In genomic region chr12:124324803-124325705, GRCh38 we compare ENCODE assay signal across 20 cellular contexts. TPM values are rescaled to one million over a fixed set of nuclear protein-coding genes. Genes with fewer than 3 reads are reported as not detected.
DNase-seq lines count a peak whose midpoint lies in the region; ATAC-seq, FAIRE-seq and TF ChIP-seq lines count a peak whose summit lies in the region.
"Had no signal": no experiment of that assay in that cellular context is flagged by ENCODE, and none has a peak within 500 bp of the region (broad histone marks: within the 10 kb centered on the region; RNA-seq: fewer than 3 reads in every experiment).

No MANE protein-coding gene starts in this region.

- no peak overlapping the region for H3K14ac ChIP-seq in neuronal stem cell (ENCODE audit: low read length)

- RAD21 ChIA-PET in HCT116 (lab: Charles Lee; ENCODE audit: low non-redundant PET in 1 of 2, low total read pairs in 2 of 2, uncharacterized antibody in 2 of 2, unreplicated experiment in 2 of 2) = no interaction called here

- no CpG with 5 or more reads among the region's 57 CpGs for WGBS in neuronal stem cell (ENCODE audit: extremely low coverage in 2 of 2, insufficient read length in 2 of 2, insufficient replicate concordance in 1 of 2), 2 donors

- no peaks in the 10 kb centered on the region for H3K9me2 ChIP-seq in HCT116 (ENCODE audit: insufficient read depth)

- CTCF ChIA-PET in Calu3 (lab: Charles Lee) = no interaction called here
- CTCF ChIA-PET in HCT116 (lab: Charles Lee) = no interaction called here

- H2BK12ac ChIP-seq in neuronal stem cell (ENCODE audit: low read length) = no peak overlapping the region

- H3K27ac Mint-ChIP-seq in Calu3 (ENCODE audit: unreplicated experiment) (peak overlapping the region; percentile 4), astrocyte (ENCODE audit: unreplicated experiment) (peak overlapping the region; percentile 31)
- H3K27ac Mint-ChIP-seq: CD4-positive, alpha-beta T cell had no signal

- H3K36me3 Mint-ChIP-seq in Calu3 (ENCODE audit: insufficient read depth, unreplicated experiment) (peaks cover 55% of the 10 kb centered on the region), astrocyte (ENCODE audit: low read depth, unreplicated experiment) (peaks cover 39% of the 10 kb centered on the region)

- no peak overlapping the region for H3K4ac ChIP-seq in neuronal stem cell (ENCODE audit: low read length)

- H2BK15ac ChIP-seq in neuronal stem cell (ENCODE audit: low read length) = no peak overlapping the region

- H3K79me1 ChIP-seq in neuronal stem cell (ENCODE audit: low read depth, low read length) = peaks cover 1% of the 10 kb centered on the region

- H2AFZ ChIP-seq in HCT116 (ENCODE audit: low read depth, low read length, poor library complexity, severe bottlenecking) (no peak overlapping the region), astrocyte (ENCODE audit: low read depth, low read length) (no peak overlapping the region), neuronal stem cell (ENCODE audit: low read length) (no peak overlapping the region)
- H2AFZ ChIP-seq: PC-9 had no signal

- TF ChIP-seq CTCF in Calu3 (IDR thresholded peaks at IDR 0.05; ENCODE audit: unreplicated experiment) (no peak), HCT116 (IDR thresholded peaks at IDR 0.05 in 2 of 3, conservative IDR thresholded peaks at IDR 0.05 in 1 of 3; ENCODE audit: borderline replicate concordance in 1 of 3, insufficient read depth in 1 of 3, low read depth in 2 of 3, low read length in 2 of 3) (no peak), astrocyte (IDR thresholded peaks at IDR 0.05; ENCODE audit: insufficient read depth, low read depth, low read length) (no peak)

- no peak overlapping the region for H3K9ac ChIP-seq in HCT116 (ENCODE audit: low read length)
- no peak overlapping the region for H3K9ac ChIP-seq in astrocyte (ENCODE audit: low read length)
- H3K9ac ChIP-seq in neuronal stem cell (ENCODE audit: low read depth, low read length, poor library complexity) = no peak overlapping the region

- no peak overlapping the region for H3K18ac ChIP-seq in neuronal stem cell (ENCODE audit: low read length)

- H4K20me1 ChIP-seq in HCT116 (ENCODE audit: insufficient read depth) (no peaks in the 10 kb centered on the region), astrocyte (ENCODE audit: insufficient read depth, low read length) (peaks cover 72% of the 10 kb centered on the region)

- H3K9me3 ChIP-seq in HCT116 (ENCODE audit: control insufficient read depth in 1 of 2, insufficient read depth in 1 of 2, low read depth in 1 of 2, low read length in 2 of 2) (peaks cover 0 to 7% of the 10 kb centered on the region in 2 experiments; a peak in 1 of 4 replicates), astrocyte (ENCODE audit: insufficient read depth, low read depth, low read length) (peaks cover 13% of the 10 kb centered on the region), neuronal stem cell (replicated peaks in 1 of 2; ENCODE audit: control insufficient read depth in 2 of 2, insufficient read depth in 1 of 2, low read depth in 1 of 2, low read length in 2 of 2) (peaks cover 17 to 27% of the 10 kb centered on the region in 2 donors)

- no peak overlapping the region for H2BK120ac ChIP-seq in neuronal stem cell (ENCODE audit: low read depth, low read length)

- no peak overlapping the region for H3K4me2 ChIP-seq in HCT116 (ENCODE audit: low read length)
- no peak overlapping the region for H3K4me2 ChIP-seq in astrocyte (ENCODE audit: low read length)
- no peak overlapping the region for H3K4me2 ChIP-seq in neuronal stem cell (ENCODE audit: insufficient read depth, low read length, poor library complexity, severe bottlenecking)
- H3K4me2 ChIP-seq: PC-9 had no signal

- H3K36me3 ChIP-seq in HCT116 (ENCODE audit: control insufficient read depth in 1 of 2, insufficient read depth in 2 of 2, low read length in 2 of 2) = peaks cover 0 to 16% of the 10 kb centered on the region in 2 experiments; a peak in 3 of 4 replicates
- H3K36me3 ChIP-seq in astrocyte (ENCODE audit: insufficient read depth, low read length) = peaks cover 39% of the 10 kb centered on the region
- H3K36me3 ChIP-seq in neuronal stem cell (replicated peaks in 1 of 2; ENCODE audit: control insufficient read depth in 2 of 2, insufficient read depth in 2 of 2, low read length in 2 of 2) = peaks cover 14 to 34% of the 10 kb centered on the region in 2 donors

- H3K79me2 ChIP-seq in HCT116 (ENCODE audit: insufficient read depth, low read length) (no peaks in the 10 kb centered on the region), astrocyte (ENCODE audit: insufficient read depth, low read length) (no peaks in the 10 kb centered on the region)

- H3K4me1 ChIP-seq in HCT116 (ENCODE audit: control insufficient read depth in 1 of 2, insufficient read depth in 2 of 2, low read length in 2 of 2) (no peaks in the 10 kb centered on the region), astrocyte (ENCODE audit: insufficient read depth, low read length) (no peaks in the 10 kb centered on the region), neuronal stem cell (ENCODE audit: control insufficient read depth in 2 of 2, insufficient read depth in 1 of 2, low read depth in 1 of 2, low read length in 2 of 2) (peaks cover 4 to 9% of the 10 kb centered on the region in 2 donors)

- no peak overlapping the region for H3K23ac ChIP-seq in neuronal stem cell (ENCODE audit: low read depth, low read length, poor library complexity)

- H3K27ac ChIP-seq in HCT116 (ENCODE audit: low read depth, low read length) = no peak overlapping the region
- H3K27ac ChIP-seq in astrocyte (ENCODE audit: low read depth, low read length) = no peak overlapping the region
- H3K27ac ChIP-seq in neuronal stem cell (replicated peaks; ENCODE audit: low read length) = no peak overlapping the region
- H3K27ac ChIP-seq: HL-60, PC-9 had no signal

- H3K4me3 Mint-ChIP-seq in Calu3 (ENCODE audit: low read depth, unreplicated experiment) (no peak overlapping the region), astrocyte (ENCODE audit: unreplicated experiment) (no peak overlapping the region)
- H3K4me3 Mint-ChIP-seq: CD4-positive, alpha-beta T cell had no signal

- FAIRE-seq in astrocyte (lab: Jason Lieb, UNC) = no peak

- no peaks in the 10 kb centered on the region for H3K27me3 ChIP-seq in HCT116 (ENCODE audit: insufficient read depth, low read length)
- no peaks in the 10 kb centered on the region for H3K27me3 ChIP-seq in astrocyte (ENCODE audit: insufficient read depth, low read length)
- no peaks in the 10 kb centered on the region for H3K27me3 ChIP-seq in neuronal stem cell (ENCODE audit: control insufficient read depth in 3 of 3, insufficient read depth in 3 of 3, low read depth in 1 of 3, low read length in 3 of 3)

- no peak for TF ChIP-seq POLR2A in HCT116 (IDR thresholded peaks at IDR 0.05; ENCODE audit: borderline replicate concordance, extremely low read depth, insufficient read depth, insufficient read length)

- TF ChIP-seq RAD21 in HCT116 (IDR thresholded peaks at IDR 0.05; ENCODE audit: low read depth) = no peak

- BruUV-seq in Calu3 (replicated peaks; lab: Mats Ljungman, UMichigan) (TSS peak; percentile 82), HCT116 (replicated peaks; lab: Mats Ljungman, UMichigan) (TSS peak; percentile 75)

- H4K8ac ChIP-seq in neuronal stem cell (ENCODE audit: low read depth, low read length) = no peak overlapping the region

- H3K9me3 Mint-ChIP-seq in Calu3 (ENCODE audit: low read depth, unreplicated experiment) = peaks cover 2% of the 10 kb centered on the region
- H3K9me3 Mint-ChIP-seq in astrocyte (ENCODE audit: unreplicated experiment) = peaks cover 14% of the 10 kb centered on the region

- peak overlapping the region; percentile 49 for H2BK5ac ChIP-seq in neuronal stem cell (ENCODE audit: low read length)

- H4K91ac ChIP-seq in neuronal stem cell (ENCODE audit: low read depth, low read length, poor library complexity) = no peak overlapping the region

- H3K27me3 Mint-ChIP-seq in Calu3 (ENCODE audit: unreplicated experiment) = peaks cover under 1% of the 10 kb centered on the region
- H3K27me3 Mint-ChIP-seq in astrocyte (ENCODE audit: low read depth, unreplicated experiment) = no peaks in the 10 kb centered on the region
- H3K27me3 Mint-ChIP-seq: CD4-positive, alpha-beta T cell had no signal

- intact Hi-C loops in Calu3 (cut with micrococcal nuclease; ENCODE audit: unreplicated experiment) (no loop called here), HCT116 (cut with micrococcal nuclease) (loop anchor here (5.0 kb wide), 1 partner anchor 273 kb away; no protein-coding TSS in a partner anchor)

- DNase-seq in Calu3 (no peak), HCT116 (ENCODE audit: low read depth, low spot score) (no peak), astrocyte (ENCODE audit: low read depth) (no peak), neuronal stem cell (ENCODE audit: low spot score) (no peak), nucleus accumbens (lab: John Stamatoyannopoulos, UW) (no peak)
- DNase-seq: CD4-positive, alpha-beta T cell; COR-L47; DMS 273 treated with DMSO at 0.1 percent for 48 hours; DMS79 treated with DMSO at 0.1 percent for 48 hours; NCI-H1694; NCI-H2107; NCI-H510A; PC-9 had no signal

- H3K4me3 ChIP-seq in HCT116 (replicated peaks in 1 of 2; ENCODE audit: low read depth in 1 of 2, low read length in 2 of 2) (no peak overlapping the region), astrocyte (ENCODE audit: insufficient read depth, low read depth, low read length) (no peak overlapping the region), neuronal stem cell (ENCODE audit: low read length in 2 of 2) (peak overlapping the region in 1 of 2 donors; percentile 19)
- H3K4me3 ChIP-seq: PC-9 had no signal

- ATAC-seq in HCT116 = no peak
- no peak for ATAC-seq in HG02759 (IDR thresholded peaks at IDR 0.05; ENCODE audit: unreplicated experiment)
- ATAC-seq in HG03432 (IDR thresholded peaks at IDR 0.05; ENCODE audit: unreplicated experiment) = no peak
- ATAC-seq: SK-N-SH treated with all-trans-retinoic acid at 6 μM for 48 hours had no signal

- POLR2A ChIA-PET in HCT116 (lab: Charles Lee) = no interaction called here

- H3K4me1 Mint-ChIP-seq in Calu3 (ENCODE audit: low read depth, unreplicated experiment) = no peaks in the 10 kb centered on the region
- no peaks in the 10 kb centered on the region for H3K4me1 Mint-ChIP-seq in astrocyte (ENCODE audit: low read depth, unreplicated experiment)

- no peak overlapping the region for H2AK5ac ChIP-seq in neuronal stem cell (ENCODE audit: low read depth, low read length)

TF ChIP-seq in HCT116, 20 proteins besides CTCF, POLR2A, EP300 and RAD21 (continues in another document):
- TF ChIP-seq EZH2phosphoT487 (IDR thresholded peaks at IDR 0.05; ENCODE audit: borderline replicate concordance) (no peak), ZNF274 (IDR thresholded peaks at IDR 0.05; ENCODE audit: low read depth, low read length) (no peak)

RNA-seq across cellular contexts. Expression of gene RFLNA, which starts 30.2 kb away (rescaled TPM):
- total RNA-seq in Calu3 (2022) (not detected in 2 replicates), HCT116 (2021; ENCODE audit: unreplicated experiment) (not detected), astrocyte (1.8 and 2.8 TPM in 2 replicates)
- 0.17 and 0.37 TPM in 2 replicates for polyA plus RNA-seq in HCT116 (2012)
- polyA plus RNA-seq in neuronal stem cell (2013, experiment 1 of 2) = 1.5 TPM
- 2.0 TPM for polyA plus RNA-seq in neuronal stem cell (2013, experiment 2 of 2)
- total RNA-seq: CD4-positive, alpha-beta T cell; H4; HT1080; PC-9 had no signal
- polyA plus RNA-seq: BJ had no signal
